16 cellular contexts compared by ENCODE assay signal in the genomic region with DNA sequence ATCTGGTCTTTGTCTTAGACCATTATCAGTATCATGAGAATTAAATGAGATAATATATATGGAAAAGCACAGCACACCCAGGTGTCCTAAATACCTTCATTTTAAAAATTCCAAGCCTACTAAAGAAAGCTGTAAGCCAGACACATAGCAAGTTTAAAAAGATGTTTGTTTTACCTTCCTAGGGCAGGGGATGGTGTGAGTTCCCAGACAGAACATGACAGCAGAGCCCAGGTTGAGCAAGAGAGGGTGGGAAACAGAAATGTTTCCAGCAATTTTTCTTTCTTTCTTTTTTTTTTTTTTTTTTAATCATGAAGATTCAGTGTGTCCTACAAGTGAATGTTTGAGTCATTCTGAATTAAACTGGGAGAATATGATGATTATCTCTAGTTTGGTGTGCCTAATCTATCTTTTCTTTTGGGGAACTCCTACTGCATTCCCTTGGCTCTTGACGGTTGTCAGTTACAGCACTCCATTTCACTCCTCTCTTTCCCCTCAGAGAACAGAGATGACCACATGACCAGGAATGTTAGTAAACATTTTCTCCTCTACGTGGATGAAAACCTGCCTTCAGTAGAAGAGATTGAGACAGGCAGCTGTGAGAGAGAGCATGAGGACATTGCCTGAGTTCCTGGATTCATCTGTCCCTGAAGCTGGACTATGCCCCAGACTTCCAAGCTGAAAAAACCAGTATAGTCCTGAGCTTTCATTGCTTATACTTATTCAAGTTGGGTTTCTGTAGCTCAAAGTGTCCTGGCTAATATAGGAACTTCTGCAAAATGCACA. TPM values are rescaled to one million over a fixed set of nuclear protein-coding genes. Genes with fewer than 3 reads are reported as not detected.
"Had no signal": no experiment of that assay in that cellular context is flagged by ENCODE, and none has a peak within 500 bp of the region (broad histone marks: within the 10 kb centered on the region; RNA-seq: fewer than 3 reads in every experiment).

No MANE protein-coding gene starts in this region.

- H3K36me3 ChIP-seq: upper lobe of left lung had no signal

- H3K4me3 ChIP-seq: upper lobe of left lung had no signal

- DNase-seq: activated CD4-positive, alpha-beta T cell treated with anti-CD3 and anti-CD28 coated beads for 48 hours; activated CD8-positive, alpha-beta memory T cell treated with anti-CD3 and anti-CD28 coated beads, Interleukin-2, amount 50 U/mL, for 48 hours; activated CD8-positive, alpha-beta T cell treated with anti-CD3 and anti-CD28 coated beads for 36 hours; activated gamma-delta T cell treated with Interleukin-2 at 50 U/mL for 16 hours; amygdala; central memory CD4-positive, alpha-beta T cell; hippocampal formation; kidney; left ventricle myocardium superior; mesendoderm; occipital lobe; right cardiac atrium; T-helper 17 cell; upper lobe of left lung had no signal

- H3K4me1 ChIP-seq: upper lobe of left lung had no signal

- H3K9me3 ChIP-seq: upper lobe of left lung had no signal

- H3K27me3 ChIP-seq: upper lobe of left lung had no signal

- H3K27ac ChIP-seq: upper lobe of left lung had no signal

RNA-seq across cellular contexts. Expression of a gene that starts 54.5 kb away (rescaled TPM):
- total RNA-seq: activated CD8-positive, alpha-beta T cell treated with anti-CD3 and anti-CD28 coated beads for 36 hours; epithelial cell of proximal tubule; left ventricle myocardium superior; occipital lobe; right cardiac atrium; T-helper 17 cell; temporal lobe; upper lobe of left lung had no signal
